Comparison of ENCODE assay signal across 13 cellular contexts in the genomic region with DNA sequence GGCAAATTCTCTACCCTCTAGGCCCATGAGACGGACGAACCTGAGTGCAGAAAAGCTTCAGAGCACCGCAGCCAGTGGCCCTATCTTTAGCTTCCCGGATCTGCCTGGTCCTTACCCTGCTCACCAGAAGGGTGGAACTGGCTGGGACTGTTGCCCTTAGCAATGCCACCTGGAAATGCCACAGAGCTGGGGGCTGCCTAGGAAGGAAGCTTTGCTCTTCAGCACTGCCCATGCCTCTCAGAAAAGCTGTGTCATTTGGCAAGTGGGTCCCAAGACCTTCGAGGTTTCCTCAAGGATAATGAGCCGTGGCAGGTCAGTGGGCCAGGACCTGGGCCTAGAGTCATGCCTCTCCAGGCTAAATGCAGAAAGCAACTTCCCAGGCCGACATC. TPM values are rescaled to one million over a fixed set of nuclear protein-coding genes. Genes with fewer than 3 reads are reported as not detected.
A peak's percentile ranks its signal among the peaks of the same experiment; 100 is the strongest.
DNase-seq lines count a peak whose midpoint lies in the region; ATAC-seq and TF ChIP-seq lines count a peak whose summit lies in the region.
"Had no signal": no experiment of that assay in that cellular context is flagged by ENCODE, and none has a peak within 500 bp of the region (broad histone marks: within the 10 kb centered on the region; RNA-seq: fewer than 3 reads in every experiment).

No MANE protein-coding gene starts in this region.

- POLR2A ChIA-PET in PC-3 (lab: Charles Lee; ENCODE audit: unreplicated experiment): interaction anchor here (0.6 to 1.6 kb wide), 5 partner anchors 10 to 1021 kb away, joined by 4 to 7 read pairs (median 4); no protein-coding TSS in a partner anchor

- H3F3A ChIP-seq in GM23248 (ENCODE audit: insufficient read depth) (no peaks in the 10 kb centered on the region), PC-3 (ENCODE audit: low read length, unreplicated experiment) (no peaks in the 10 kb centered on the region)

- no peaks in the 10 kb centered on the region for H3K9me3 ChIP-seq in GM23248 (ENCODE audit: low read depth)
- H3K9me3 ChIP-seq in PC-3 (ENCODE audit: low read length): no peaks in the 10 kb centered on the region
- no peaks in the 10 kb centered on the region for H3K9me3 ChIP-seq in skeletal muscle satellite cell (replicated peaks; ENCODE audit: low read length)
- H3K9me3 ChIP-seq: Caco-2, right lobe of liver had no signal

- peak; percentile 75 for DNase-seq in GM23248
- DNase-seq in PC-3: no peak
- no peak for DNase-seq in kidney epithelial cell (ENCODE audit: low read depth)
- DNase-seq in C1 segment of cervical spinal cord (lab: John Stamatoyannopoulos, UW): no peak
- no peak for DNase-seq in natural killer cell treated with Interleukin-12 subunit alpha and Interleukin-12 subunit beta and Interleukin-15 and Interleukin-18, amount 100 ng/mL, for 72 hours (ENCODE audit: low spot score)
- no peak for DNase-seq in SKM-1 (lab: John Stamatoyannopoulos, UW; ENCODE audit: unreplicated experiment)
- DNase-seq: activated CD4-positive, alpha-beta T cell treated with anti-CD3 and anti-CD28 coated beads, Interleukin-2, amount 50 U/mL, for 48 hours had no signal

- H3K4me3 ChIP-seq in GM23248 (peak overlapping the region; percentile 83), PC-3 (ENCODE audit: low read length) (peak overlapping the region; percentile 84), kidney epithelial cell (ENCODE audit: low read depth, low read length) (peak overlapping the region; percentile 72), skeletal muscle satellite cell (ENCODE audit: low read length) (peak overlapping the region; percentile 88)
- H3K4me3 ChIP-seq: right lobe of liver had no signal

- H3K4me1 Mint-ChIP-seq in natural killer cell treated with Interleukin-12 subunit alpha and Interleukin-12 subunit beta and Interleukin-15 and Interleukin-18, amount 100 ng/mL, for 72 hours (ENCODE audit: low read depth in 2 of 2): peaks cover 19 to 24% of the 10 kb centered on the region in 2 donors

- H3K9me3 Mint-ChIP-seq in natural killer cell treated with Interleukin-12 subunit alpha and Interleukin-12 subunit beta and Interleukin-15 and Interleukin-18, amount 100 ng/mL, for 72 hours: no peaks in the 10 kb centered on the region

- H3K27me3 Mint-ChIP-seq in natural killer cell treated with Interleukin-12 subunit alpha and Interleukin-12 subunit beta and Interleukin-15 and Interleukin-18, amount 100 ng/mL, for 72 hours: peaks cover 28 to 34% of the 10 kb centered on the region in 2 donors

- ATAC-seq in PC-3: no peak
- no peak for ATAC-seq in natural killer cell treated with Interleukin-12 subunit alpha and Interleukin-12 subunit beta and Interleukin-15 and Interleukin-18, amount 100 ng/mL, for 72 hours
- ATAC-seq: right lobe of liver, T-helper 17 cell had no signal

- WGBS in GM23248 (ENCODE audit: low coverage in 1 of 2, low lambda C conversion rate in 2 of 2, missing lambda C conversion rate in 2 of 2), 2 experiments: 2 to 5% methylated on average over 7 of the region's 7 CpGs

- no peak overlapping the region for H3K4me3 Mint-ChIP-seq in natural killer cell treated with Interleukin-12 subunit alpha and Interleukin-12 subunit beta and Interleukin-15 and Interleukin-18, amount 100 ng/mL, for 72 hours
- H3K4me3 Mint-ChIP-seq: T-helper 17 cell had no signal

- TF ChIP-seq CTCF in PC-3 (conservative IDR thresholded peaks at IDR 0.05; ENCODE audit: low read depth, low read length) (no peak), kidney epithelial cell (IDR thresholded peaks at IDR 0.05; ENCODE audit: insufficient read depth, low read length, poor library complexity, severe bottlenecking) (no peak)

- CTCF ChIA-PET in PC-3 (lab: Charles Lee): no interaction called here

- H3K36me3 ChIP-seq in GM23248 (ENCODE audit: low read depth): no peaks in the 10 kb centered on the region
- no peaks in the 10 kb centered on the region for H3K36me3 ChIP-seq in PC-3 (ENCODE audit: low read depth, low read length)
- peaks cover 1% of the 10 kb centered on the region for H3K36me3 ChIP-seq in kidney epithelial cell (ENCODE audit: control insufficient read depth, insufficient read depth, low read length)
- H3K36me3 ChIP-seq in skeletal muscle satellite cell (ENCODE audit: insufficient read depth, low read length): peaks cover 14% of the 10 kb centered on the region
- H3K36me3 ChIP-seq: right lobe of liver had no signal

- in situ Hi-C loops in GM23248 (cut with MboI): loop anchor here (10.0 kb wide), 1 partner anchor 1322 kb away; no protein-coding TSS in a partner anchor

- H4K20me1 ChIP-seq in GM23248 (ENCODE audit: insufficient read depth) (no peaks in the 10 kb centered on the region), PC-3 (ENCODE audit: low read length) (no peaks in the 10 kb centered on the region)

- peak overlapping the region; percentile 98 for H3K9ac ChIP-seq in GM23248
- H3K9ac ChIP-seq in PC-3 (ENCODE audit: low read length): peak overlapping the region; percentile 90
- peak overlapping the region; percentile 97 for H3K9ac ChIP-seq in skeletal muscle satellite cell (ENCODE audit: low read depth, low read length)

- intact Hi-C loops in PC-3 (cut with micrococcal nuclease): loop anchor here (1.0 kb wide), 1 partner anchor 10 kb away; no protein-coding TSS in a partner anchor

- H3K4me2 ChIP-seq in GM23248 (ENCODE audit: unreplicated experiment) (peak overlapping the region; percentile 100), PC-3 (ENCODE audit: low read length) (peak overlapping the region; percentile 93), skeletal muscle satellite cell (ENCODE audit: low read length) (peak overlapping the region; percentile 98)

- peaks cover 5% of the 10 kb centered on the region for H3K36me3 Mint-ChIP-seq in natural killer cell treated with Interleukin-12 subunit alpha and Interleukin-12 subunit beta and Interleukin-15 and Interleukin-18, amount 100 ng/mL, for 72 hours

- no peak overlapping the region for H3K27ac Mint-ChIP-seq in natural killer cell treated with Interleukin-12 subunit alpha and Interleukin-12 subunit beta and Interleukin-15 and Interleukin-18, amount 100 ng/mL, for 72 hours
- H3K27ac Mint-ChIP-seq: T-helper 17 cell had no signal

- BruUV-seq in PC-3 (replicated peaks; lab: Mats Ljungman, UMichigan): no TSS peak

- H3K27ac ChIP-seq in GM23248 (peak overlapping the region; percentile 99), PC-3 (ENCODE audit: low read length) (peak overlapping the region; percentile 97)
- H3K27ac ChIP-seq: right lobe of liver had no signal

- H3K27me3 ChIP-seq in GM23248 (replicated peaks; ENCODE audit: insufficient read depth): no peaks in the 10 kb centered on the region
- no peaks in the 10 kb centered on the region for H3K27me3 ChIP-seq in PC-3 (ENCODE audit: low read length)
- H3K27me3 ChIP-seq in kidney epithelial cell (ENCODE audit: control insufficient read depth, insufficient read depth, low read length): no peaks in the 10 kb centered on the region
- H3K27me3 ChIP-seq in skeletal muscle satellite cell (ENCODE audit: control insufficient read depth, insufficient read depth, low read length): no peaks in the 10 kb centered on the region

- H3K9me2 ChIP-seq in GM23248 (ENCODE audit: insufficient read depth) (no peaks in the 10 kb centered on the region), PC-3 (replicated peaks; ENCODE audit: low read length) (no peaks in the 10 kb centered on the region)

- H3K79me2 ChIP-seq in GM23248 (ENCODE audit: insufficient read depth): peaks cover 96% of the 10 kb centered on the region
- H3K79me2 ChIP-seq in PC-3 (ENCODE audit: low read length): peaks cover 99% of the 10 kb centered on the region

- H2AFZ ChIP-seq in GM23248 (peak overlapping the region; percentile 65; the same call in 1 of the 2 replicates), PC-3 (ENCODE audit: low read length) (no peak overlapping the region)

- H3K4me1 ChIP-seq in GM23248 (ENCODE audit: insufficient read depth) (peaks cover 44% of the 10 kb centered on the region), PC-3 (ENCODE audit: insufficient read depth, low read length) (peaks cover 30% of the 10 kb centered on the region), skeletal muscle satellite cell (ENCODE audit: control insufficient read depth, insufficient read depth, low read length) (peaks cover 63% of the 10 kb centered on the region)

RNA-seq across cellular contexts. Expression of a gene that starts 2.2 kb away (rescaled TPM):
- 27.4 and 29.3 TPM in 2 replicates for total RNA-seq in GM23248 (2014; rRNA removed; shearing (Covaris generic))
- 27.1 and 28.0 TPM in 2 replicates for polyA plus RNA-seq in GM23248 (2016; fragmentation: Nextera tagmentation; extraction: Ambion mirVana)
- total RNA-seq in PC-3 (2014; rRNA removed) (36.0 and 46.1 TPM in 2 replicates), kidney epithelial cell (29.1 and 30.9 TPM in 2 replicates)
- 8.5 and 9.4 TPM in 2 replicates for total RNA-seq in skeletal muscle satellite cell (2012; rRNA removed)
- total RNA-seq in natural killer cell treated with Interleukin-12 subunit alpha and Interleukin-12 subunit beta and Interleukin-15 and Interleukin-18, amount 100 ng/mL, for 72 hours: 1 to 10 TPM in 1 of 2 donors, under 1 TPM in 1; 0.88 to 1.3 TPM
- total RNA-seq: right lobe of liver, T-helper 17 cell, temporal lobe had no signal

RNA-seq across cellular contexts. Expression of a gene that starts 8.7 kb away (rescaled TPM):
- total RNA-seq in GM23248 (2014; rRNA removed; shearing (Covaris generic)): 8.3 and 10.5 TPM in 2 replicates
- polyA plus RNA-seq in GM23248 (2016; fragmentation: Nextera tagmentation; extraction: Ambion mirVana): 8.0 and 8.4 TPM in 2 replicates
- total RNA-seq in PC-3 (2014; rRNA removed) (26.6 and 31.4 TPM in 2 replicates), kidney epithelial cell (11.4 and 17.3 TPM in 2 replicates)
- 3.3 and 3.8 TPM in 2 replicates for total RNA-seq in skeletal muscle satellite cell (2012; rRNA removed)
- total RNA-seq in natural killer cell treated with Interleukin-12 subunit alpha and Interleukin-12 subunit beta and Interleukin-15 and Interleukin-18, amount 100 ng/mL, for 72 hours: under 1 TPM; 0.20 to 0.76 TPM
- total RNA-seq: right lobe of liver, T-helper 17 cell, temporal lobe had no signal

RNA-seq across cellular contexts. Expression of a gene that starts 11.0 kb away (rescaled TPM):
- total RNA-seq in GM23248 (2014; rRNA removed; shearing (Covaris generic)): 32.1 and 43.7 TPM in 2 replicates
- 26.9 and 28.3 TPM in 2 replicates for polyA plus RNA-seq in GM23248 (2016; fragmentation: Nextera tagmentation; extraction: Ambion mirVana)
- total RNA-seq in PC-3 (2014; rRNA removed): 69.0 and 85.3 TPM in 2 replicates
- 46.5 and 53.7 TPM in 2 replicates for total RNA-seq in kidney epithelial cell
- total RNA-seq in skeletal muscle satellite cell (2012; rRNA removed): 14.6 and 20.3 TPM in 2 replicates
- 1 to 10 TPM in 1 of 2 donors, not detected in 1; 2.4 TPM for total RNA-seq in natural killer cell treated with Interleukin-12 subunit alpha and Interleukin-12 subunit beta and Interleukin-15 and Interleukin-18, amount 100 ng/mL, for 72 hours
- total RNA-seq: T-helper 17 cell had no signal

RNA-seq across cellular contexts. Expression of a gene that starts 19.9 kb away (rescaled TPM):
- total RNA-seq in GM23248 (2014; rRNA removed; shearing (Covaris generic)): 3.4 and 6.6 TPM in 2 replicates
- 14.3 and 15.8 TPM in 2 replicates for polyA plus RNA-seq in GM23248 (2016; fragmentation: Nextera tagmentation; extraction: Ambion mirVana)
- 2.6 and 2.8 TPM in 2 replicates for total RNA-seq in PC-3 (2014; rRNA removed)
- 28.8 and 34.2 TPM in 2 replicates for total RNA-seq in kidney epithelial cell
- total RNA-seq in skeletal muscle satellite cell (2012; rRNA removed): 2.0 and 2.8 TPM in 2 replicates
- total RNA-seq in natural killer cell treated with Interleukin-12 subunit alpha and Interleukin-12 subunit beta and Interleukin-15 and Interleukin-18, amount 100 ng/mL, for 72 hours: under 1 TPM in 1 of 2 donors, not detected in 1; 0.20 TPM
- total RNA-seq: right lobe of liver, T-helper 17 cell, temporal lobe had no signal

RNA-seq across cellular contexts. Expression of a gene that starts 23.6 kb away (rescaled TPM):
- 0.13 and 0.43 TPM in 2 replicates for total RNA-seq in GM23248 (2014; rRNA removed; shearing (Covaris generic))
- 0.13 and 0.15 TPM in 2 replicates for polyA plus RNA-seq in GM23248 (2016; fragmentation: Nextera tagmentation; extraction: Ambion mirVana)
- total RNA-seq in PC-3 (2014; rRNA removed): 12.1 and 14.9 TPM in 2 replicates
- total RNA-seq in kidney epithelial cell: not detected in 2 replicates
- 0.22 TPM in 1 of 2 replicates, not detected in the other for total RNA-seq in skeletal muscle satellite cell (2012; rRNA removed)
- not detected for total RNA-seq in natural killer cell treated with Interleukin-12 subunit alpha and Interleukin-12 subunit beta and Interleukin-15 and Interleukin-18, amount 100 ng/mL, for 72 hours
- total RNA-seq: MCF 10A, right lobe of liver, T-helper 17 cell, temporal lobe had no signal

Comparison
In these comparisons a context has a peak if more than half of its experiments do, and no peak if none do; other contexts are left out.
1. RNA of a gene that starts 2.2 kb away (total RNA-seq): 36.0 to 46.1 TPM in PC-3, 27.4 to 29.3 TPM in GM23248 and 29.1 to 30.9 TPM in kidney epithelial cell; 0.88 to 1.3 TPM in natural killer cell treated with Interleukin-12 subunit alpha and Interleukin-12 subunit beta and Interleukin-15 and Interleukin-18, amount 100 ng/mL, for 72 hours; every median in the first group is over 10 times any median in the second.
2. Peak in every context shown above with its lines, with median percentiles within 50 percentile points of each other: H3K4me2 ChIP-seq, H3K4me3 ChIP-seq and H3K9ac ChIP-seq.